2 cellular contexts compared by ENCODE assay signal in the genomic region with DNA sequence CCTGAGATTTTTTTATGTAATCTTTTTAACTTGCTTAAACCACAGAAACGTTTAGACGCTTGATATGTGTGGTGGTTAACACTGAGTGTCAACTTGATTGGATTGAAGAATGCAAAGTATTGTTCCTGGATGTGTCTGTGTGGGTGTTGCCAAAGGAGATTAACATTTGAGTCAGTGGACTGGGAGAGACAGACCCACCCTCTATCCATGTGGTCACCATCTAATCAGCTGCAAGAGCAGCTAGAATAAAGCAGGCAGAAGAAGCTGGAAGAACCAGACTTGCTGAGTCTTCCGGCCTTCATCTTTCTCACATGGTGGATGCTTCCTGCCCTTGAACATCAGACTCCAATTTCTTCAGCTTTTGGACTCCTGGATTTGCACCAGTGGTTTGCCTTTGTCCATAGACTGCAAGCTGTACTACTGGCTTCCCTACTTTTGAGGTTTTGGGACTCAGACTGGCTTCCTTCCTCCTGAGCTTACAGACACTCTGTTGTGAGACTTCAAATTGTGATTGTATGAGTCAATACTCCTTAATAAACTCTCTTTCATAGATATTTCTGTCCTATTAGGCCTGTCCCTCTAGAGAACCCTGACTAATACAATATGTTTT.
TF ChIP-seq lines count a peak whose summit lies in the region.

No MANE protein-coding gene starts in this region.

TF ChIP-seq in endothelial cell of umbilical vein, 7 proteins besides CTCF, POLR2A, EP300 and RAD21:
- TF ChIP-seq JUN (IDR thresholded peaks at IDR 0.05; ENCODE audit: borderline replicate concordance, insufficient read depth, insufficient read length, low read depth) = no peak
- peak; percentile 36 for TF ChIP-seq FOS (IDR thresholded peaks at IDR 0.05; ENCODE audit: borderline replicate concordance, insufficient read depth, low read length)
TF ChIP-seq in endothelial cell of umbilical vein: peak in this region for 1.

TF ChIP-seq in GM23338, 12 proteins besides CTCF, POLR2A, EP300 and RAD21 (continued from another document):
- TF ChIP-seq, protein P1, sequence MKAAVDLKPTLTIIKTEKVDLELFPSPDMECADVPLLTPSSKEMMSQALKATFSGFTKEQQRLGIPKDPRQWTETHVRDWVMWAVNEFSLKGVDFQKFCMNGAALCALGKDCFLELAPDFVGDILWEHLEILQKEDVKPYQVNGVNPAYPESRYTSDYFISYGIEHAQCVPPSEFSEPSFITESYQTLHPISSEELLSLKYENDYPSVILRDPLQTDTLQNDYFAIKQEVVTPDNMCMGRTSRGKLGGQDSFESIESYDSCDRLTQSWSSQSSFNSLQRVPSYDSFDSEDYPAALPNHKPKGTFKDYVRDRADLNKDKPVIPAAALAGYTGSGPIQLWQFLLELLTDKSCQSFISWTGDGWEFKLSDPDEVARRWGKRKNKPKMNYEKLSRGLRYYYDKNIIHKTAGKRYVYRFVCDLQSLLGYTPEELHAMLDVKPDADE (IDR thresholded peaks at IDR 0.05) = no peak
- TF ChIP-seq POLR2AphosphoS5 (IDR thresholded peaks at IDR 0.05; ENCODE audit: low read depth) (no peak), STAT1 (IDR thresholded peaks at IDR 0.05; ENCODE audit: unreplicated experiment) (no peak), NANOG (IDR thresholded peaks at IDR 0.05; ENCODE audit: borderline replicate concordance) (no peak), EZH2phosphoT487 (IDR thresholded peaks at IDR 0.05; ENCODE audit: unreplicated experiment) (no peak), ZNF114 (CRISPR knock-in tag; IDR thresholded peaks at IDR 0.05) (no peak), ZNF462 (CRISPR knock-in tag; IDR thresholded peaks at IDR 0.05) (no peak), CREB1 (CRISPR knock-in tag; IDR thresholded peaks at IDR 0.05; ENCODE audit: low read depth) (no peak)
- TF ChIP-seq, protein P2, sequence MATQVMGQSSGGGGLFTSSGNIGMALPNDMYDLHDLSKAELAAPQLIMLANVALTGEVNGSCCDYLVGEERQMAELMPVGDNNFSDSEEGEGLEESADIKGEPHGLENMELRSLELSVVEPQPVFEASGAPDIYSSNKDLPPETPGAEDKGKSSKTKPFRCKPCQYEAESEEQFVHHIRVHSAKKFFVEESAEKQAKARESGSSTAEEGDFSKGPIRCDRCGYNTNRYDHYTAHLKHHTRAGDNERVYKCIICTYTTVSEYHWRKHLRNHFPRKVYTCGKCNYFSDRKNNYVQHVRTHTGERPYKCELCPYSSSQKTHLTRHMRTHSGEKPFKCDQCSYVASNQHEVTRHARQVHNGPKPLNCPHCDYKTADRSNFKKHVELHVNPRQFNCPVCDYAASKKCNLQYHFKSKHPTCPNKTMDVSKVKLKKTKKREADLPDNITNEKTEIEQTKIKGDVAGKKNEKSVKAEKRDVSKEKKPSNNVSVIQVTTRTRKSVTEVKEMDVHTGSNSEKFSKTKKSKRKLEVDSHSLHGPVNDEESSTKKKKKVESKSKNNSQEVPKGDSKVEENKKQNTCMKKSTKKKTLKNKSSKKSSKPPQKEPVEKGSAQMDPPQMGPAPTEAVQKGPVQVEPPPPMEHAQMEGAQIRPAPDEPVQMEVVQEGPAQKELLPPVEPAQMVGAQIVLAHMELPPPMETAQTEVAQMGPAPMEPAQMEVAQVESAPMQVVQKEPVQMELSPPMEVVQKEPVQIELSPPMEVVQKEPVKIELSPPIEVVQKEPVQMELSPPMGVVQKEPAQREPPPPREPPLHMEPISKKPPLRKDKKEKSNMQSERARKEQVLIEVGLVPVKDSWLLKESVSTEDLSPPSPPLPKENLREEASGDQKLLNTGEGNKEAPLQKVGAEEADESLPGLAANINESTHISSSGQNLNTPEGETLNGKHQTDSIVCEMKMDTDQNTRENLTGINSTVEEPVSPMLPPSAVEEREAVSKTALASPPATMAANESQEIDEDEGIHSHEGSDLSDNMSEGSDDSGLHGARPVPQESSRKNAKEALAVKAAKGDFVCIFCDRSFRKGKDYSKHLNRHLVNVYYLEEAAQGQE (IDR thresholded peaks at IDR 0.05; ENCODE audit: unreplicated experiment) = no peak
TF ChIP-seq in GM23338: peak in this region for 0.
